ENCODE assay signal across 1 cellular context in genomic region chr3:24479816-24480215, GRCh38.
TF ChIP-seq lines count a peak whose summit lies in the region.

No MANE protein-coding gene starts in this region.

TF ChIP-seq in HEK293, 187 proteins besides CTCF, POLR2A, EP300 and RAD21 (continued from another document):
- TF ChIP-seq REST (tag by site-specific recombination; IDR thresholded peaks at IDR 0.05) (0 out of 2 replicates have a peak, but pooled peaks have one; percentile 31), MYNN (tag by site-specific recombination; IDR thresholded peaks at IDR 0.05; ENCODE audit: borderline replicate concordance) (0 out of 2 replicates have a peak, but pooled peaks have one; percentile 29), SP3 (tag by site-specific recombination; IDR thresholded peaks at IDR 0.05) (no peak), ZNF843 (tag by site-specific recombination; IDR thresholded peaks at IDR 0.05) (no peak), ZNF335 (tag by site-specific recombination; conservative IDR thresholded peaks at IDR 0.05) (peak; percentile 28), PRDM2 (tag by site-specific recombination; IDR thresholded peaks at IDR 0.05; ENCODE audit: borderline replicate concordance) (no peak), ZNF521 (tag by site-specific recombination; IDR thresholded peaks at IDR 0.05) (no peak), ZNF146 (tag by site-specific recombination; IDR thresholded peaks at IDR 0.05) (no peak), ZNF558 (tag by site-specific recombination; IDR thresholded peaks at IDR 0.05) (no peak), ZNF544 (tag by site-specific recombination; IDR thresholded peaks at IDR 0.05) (no peak)
